8 cellular contexts compared by ENCODE assay signal in the genomic region with DNA sequence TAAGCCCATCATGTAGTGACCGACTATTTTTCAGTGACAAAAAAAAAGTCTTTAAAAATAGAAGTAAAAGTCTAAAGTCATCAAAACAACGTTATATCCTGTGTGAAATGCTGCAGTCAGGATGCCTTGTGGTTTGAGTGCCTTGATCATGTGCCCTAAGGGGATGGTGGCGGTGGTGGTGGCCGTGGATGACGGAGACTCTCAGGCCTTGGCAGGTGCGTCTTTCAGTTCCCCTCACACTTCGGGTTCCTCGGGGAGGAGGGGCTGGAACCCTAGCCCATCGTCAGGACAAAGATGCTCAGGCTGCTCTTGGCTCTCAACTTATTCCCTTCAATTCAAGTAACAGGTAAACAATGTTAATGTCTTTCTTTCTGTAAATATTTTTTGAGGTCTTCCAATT. TPM values are rescaled to one million over a fixed set of nuclear protein-coding genes. Genes with fewer than 3 reads are reported as not detected.
DNase-seq lines count a peak whose midpoint lies in the region; ATAC-seq and TF ChIP-seq lines count a peak whose summit lies in the region.

Gene CD28, plus strand, starts transcription at position 237 of the 400 bp plus-strand sequence. Its CDS starts 58 bp downstream, at position 295.

- H3K27ac Mint-ChIP-seq in activated naive CD4-positive, alpha-beta T cell treated with anti-CD3 and anti-CD28 coated beads, Interleukin-2, amount 10 ng/mL, durations not matched to agents 7 days and 5 days = peak within 1 kb of the TSS; percentile 99
- no peak within 1 kb of the TSS for H3K27ac Mint-ChIP-seq in endodermal cell

- DNase-seq in GM10266 (ENCODE audit: extremely low spot score) (peak; percentile 73), Peyer's patch (peak in 2 of 3 donors; percentile 82 to 92), endodermal cell (no peak), HEK293T (ENCODE audit: extremely low spot score) (no peak), hypothalamus (lab: John Stamatoyannopoulos, UW) (no peak)
- peak; percentile 95 for DNase-seq in activated naive CD4-positive, alpha-beta T cell treated with anti-CD3 and anti-CD28 coated beads, Interleukin-2, amount 10 ng/mL, durations not matched to agents 7 days and 5 days
- peak; percentile 85 to 87 for DNase-seq in stimulated activated CD4-positive, alpha-beta T cell treated with anti-CD3 and anti-CD28 coated beads, Interleukin-2, amount 100 ng/mL, for 24 hours

- H3K27me3 Mint-ChIP-seq in activated naive CD4-positive, alpha-beta T cell treated with anti-CD3 and anti-CD28 coated beads, Interleukin-2, amount 10 ng/mL, durations not matched to agents 7 days and 5 days = no peaks in the 10 kb centered on the region
- H3K27me3 Mint-ChIP-seq in endodermal cell (ENCODE audit: insufficient read depth) = peaks cover 10% of the 10 kb centered on the region

- H3K4me1 ChIP-seq in Peyer's patch = no peaks in the 10 kb centered on the region
- H3K4me1 ChIP-seq in endodermal cell (ENCODE audit: control insufficient read depth, insufficient read depth, low read length) = peaks cover 4% of the 10 kb centered on the region

- H3K27me3 ChIP-seq in Peyer's patch = no peaks in the 10 kb centered on the region
- H3K27me3 ChIP-seq in endodermal cell (ENCODE audit: control insufficient read depth, insufficient read depth, low read length, poor library complexity, severe bottlenecking) = peaks cover 9% of the 10 kb centered on the region

- POLR2A ChIA-PET in HEK293T (lab: Yijun Ruan, JAX) = no interaction called here

- WGBS in endodermal cell (ENCODE audit: insufficient coverage in 1 of 2, insufficient read length in 1 of 2), 2 experiments = 90 to 95% methylated on average over 5 to 9 of the region's 9 CpGs

- H3K36me3 Mint-ChIP-seq in activated naive CD4-positive, alpha-beta T cell treated with anti-CD3 and anti-CD28 coated beads, Interleukin-2, amount 10 ng/mL, durations not matched to agents 7 days and 5 days = peaks cover 45% of the 10 kb centered on the region
- H3K36me3 Mint-ChIP-seq in endodermal cell (ENCODE audit: low read depth) = no peaks in the 10 kb centered on the region

- peaks cover 44% of the 10 kb centered on the region for H3K4me1 Mint-ChIP-seq in activated naive CD4-positive, alpha-beta T cell treated with anti-CD3 and anti-CD28 coated beads, Interleukin-2, amount 10 ng/mL, durations not matched to agents 7 days and 5 days
- peaks cover 5% of the 10 kb centered on the region for H3K4me1 Mint-ChIP-seq in endodermal cell

- peak; percentile 17 to 39 for TF ChIP-seq POLR2A in Peyer's patch (IDR thresholded peaks at IDR 0.05)

- peak within 1 kb of the TSS; percentile 86 for H3K4me3 Mint-ChIP-seq in activated naive CD4-positive, alpha-beta T cell treated with anti-CD3 and anti-CD28 coated beads, Interleukin-2, amount 10 ng/mL, durations not matched to agents 7 days and 5 days
- no peak within 1 kb of the TSS for H3K4me3 Mint-ChIP-seq in endodermal cell

- H3K36me3 ChIP-seq in Peyer's patch = no peaks in the 10 kb centered on the region
- no peaks in the 10 kb centered on the region for H3K36me3 ChIP-seq in endodermal cell (ENCODE audit: control insufficient read depth, insufficient read depth, low read length)

- H3K27ac ChIP-seq in Peyer's patch (peak within 1 kb of the TSS; percentile 43 to 69 (median 66)), endodermal cell (ENCODE audit: low read depth, low read length) (no peak within 1 kb of the TSS)

- CTCF ChIA-PET in activated naive CD4-positive, alpha-beta T cell treated with anti-CD3 and anti-CD28 coated beads, Interleukin-2, amount 10 ng/mL, durations not matched to agents 7 days and 5 days (lab: Charles Lee) = interaction anchor here (0.7 to 1.7 kb wide), 9 partner anchors 13 to 222 kb away, joined by 3 to 8 read pairs (median 4); no protein-coding TSS in a partner anchor
- CTCF ChIA-PET in HEK293T (lab: Yijun Ruan, JAX) = interaction anchor here (0.6 kb wide), 1 partner anchor 11 kb away, joined by 5 read pairs; no protein-coding TSS in a partner anchor

- H3K4me3 ChIP-seq in Peyer's patch = peak within 1 kb of the TSS; percentile 2 to 23 (median 6)
- H3K4me3 ChIP-seq in endodermal cell (ENCODE audit: low read length) = no peak within 1 kb of the TSS

- no peak for TF ChIP-seq CTCF in GM10266 (IDR thresholded peaks at IDR 0.05; ENCODE audit: control insufficient read depth, insufficient read depth, low read depth, missing control alignments)
- no peak for TF ChIP-seq CTCF in Peyer's patch (IDR thresholded peaks at IDR 0.05)
- no peak for TF ChIP-seq CTCF in endodermal cell (conservative IDR thresholded peaks at IDR 0.05)

- peak; percentile 99 for ATAC-seq in HG02588 (IDR thresholded peaks at IDR 0.05; ENCODE audit: unreplicated experiment)

- H3K9ac ChIP-seq in endodermal cell (ENCODE audit: extremely low read depth, low read length, poor library complexity, severe bottlenecking) = no peak within 1 kb of the TSS

- no peaks in the 10 kb centered on the region for H3K9me3 ChIP-seq in Peyer's patch
- H3K9me3 ChIP-seq in endodermal cell (ENCODE audit: control insufficient read depth, low read length) = peaks cover 6% of the 10 kb centered on the region

- peaks cover 2% of the 10 kb centered on the region for H3K9me3 Mint-ChIP-seq in activated naive CD4-positive, alpha-beta T cell treated with anti-CD3 and anti-CD28 coated beads, Interleukin-2, amount 10 ng/mL, durations not matched to agents 7 days and 5 days
- H3K9me3 Mint-ChIP-seq in endodermal cell = peaks cover 9% of the 10 kb centered on the region

TF ChIP-seq in HEK293T, 16 proteins besides CTCF, POLR2A, EP300 and RAD21:
- no peak for TF ChIP-seq SP1 (IDR thresholded peaks at IDR 0.05)
- TF ChIP-seq L3MBTL2 (conservative IDR thresholded peaks at IDR 0.05) = no peak
- no peak for TF ChIP-seq NFRKB (IDR thresholded peaks at IDR 0.05)
- TF ChIP-seq, protein P1, sequence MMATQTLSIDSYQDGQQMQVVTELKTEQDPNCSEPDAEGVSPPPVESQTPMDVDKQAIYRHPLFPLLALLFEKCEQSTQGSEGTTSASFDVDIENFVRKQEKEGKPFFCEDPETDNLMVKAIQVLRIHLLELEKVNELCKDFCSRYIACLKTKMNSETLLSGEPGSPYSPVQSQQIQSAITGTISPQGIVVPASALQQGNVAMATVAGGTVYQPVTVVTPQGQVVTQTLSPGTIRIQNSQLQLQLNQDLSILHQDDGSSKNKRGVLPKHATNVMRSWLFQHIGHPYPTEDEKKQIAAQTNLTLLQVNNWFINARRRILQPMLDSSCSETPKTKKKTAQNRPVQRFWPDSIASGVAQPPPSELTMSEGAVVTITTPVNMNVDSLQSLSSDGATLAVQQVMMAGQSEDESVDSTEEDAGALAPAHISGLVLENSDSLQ (IDR thresholded peaks at IDR 0.05) = no peak
- no peak for TF ChIP-seq BHLHE40 (IDR thresholded peaks at IDR 0.05; ENCODE audit: borderline replicate concordance)
- TF ChIP-seq ELF4 (IDR thresholded peaks at IDR 0.05) = no peak
- no peak for TF ChIP-seq FOXM1 (IDR thresholded peaks at IDR 0.05; ENCODE audit: borderline replicate concordance)
- no peak for TF ChIP-seq FOXK2 (IDR thresholded peaks at IDR 0.05)
- TF ChIP-seq TARDBP (IDR thresholded peaks at IDR 0.05) = no peak
- no peak for TF ChIP-seq FOXA1 (IDR thresholded peaks at IDR 0.05)
- no peak for TF ChIP-seq SUZ12 (IDR thresholded peaks at IDR 0.05)
- TF ChIP-seq CTBP1 (IDR thresholded peaks at IDR 0.05; ENCODE audit: borderline replicate concordance) = no peak
- TF ChIP-seq ZNF384 (IDR thresholded peaks at IDR 0.05) = no peak
- TF ChIP-seq LEF1 (IDR thresholded peaks at IDR 0.05; ENCODE audit: borderline replicate concordance) = no peak
- TF ChIP-seq ARNT (IDR thresholded peaks at IDR 0.05) = no peak
- TF ChIP-seq HDGF (IDR thresholded peaks at IDR 0.05; ENCODE audit: borderline replicate concordance) = no peak

RNA-seq across cellular contexts. Expression of gene CD28, which starts in this region (rescaled TPM):
- total RNA-seq in Peyer's patch (1 to 10 TPM in 1 of 4 donors, under 1 TPM in 3; 0.53 to 5.0 (median 0.76) TPM), endodermal cell (not detected)
- not detected for polyA plus RNA-seq in endodermal cell (2013, experiment 1 of 2)
- not detected for polyA plus RNA-seq in endodermal cell (2013, experiment 2 of 2)

Comparison
In these comparisons a context has a peak if more than half of its experiments do, and no peak if none do; other contexts are left out.
1. DNase-seq: peak in GM10266 (single experiment), Peyer's patch (2 of 3), activated naive CD4-positive, alpha-beta T cell treated with anti-CD3 and anti-CD28 coated beads, Interleukin-2, amount 10 ng/mL, durations not matched to agents 7 days and 5 days (single experiment) and stimulated activated CD4-positive, alpha-beta T cell treated with anti-CD3 and anti-CD28 coated beads, Interleukin-2, amount 100 ng/mL, for 24 hours (2 of 2); none in endodermal cell (single experiment), HEK293T (single experiment) and hypothalamus (0 of 51).